9 cellular contexts compared by ENCODE assay signal in genomic region chr16:4537376-4538066, GRCh38. TPM values are rescaled to one million over a fixed set of nuclear protein-coding genes. Genes with fewer than 3 reads are reported as not detected.
A peak's percentile ranks its signal among the peaks of the same experiment; 100 is the strongest.
DNase-seq lines count a peak whose midpoint lies in the region; ATAC-seq and TF ChIP-seq lines count a peak whose summit lies in the region.
"Had no signal": no experiment of that assay in that cellular context is flagged by ENCODE, and none has a peak within 500 bp of the region (broad histone marks: within the 10 kb centered on the region; RNA-seq: fewer than 3 reads in every experiment).

No MANE protein-coding gene starts in this region.

- no peak for TF ChIP-seq POLR2A in Peyer's patch (IDR thresholded peaks at IDR 0.05)

- peaks cover 5% of the 10 kb centered on the region for H3K36me3 Mint-ChIP-seq in natural killer cell treated with Interleukin-12 subunit alpha and Interleukin-12 subunit beta and Interleukin-15 and Interleukin-18, amount 100 ng/mL, for 72 hours

- H3K4me1 ChIP-seq in Peyer's patch: peaks cover 0 to 9% (median 3%) of the 10 kb centered on the region in 4 donors

- H3K27me3 ChIP-seq in Peyer's patch: no peaks in the 10 kb centered on the region

- TF ChIP-seq CTCF in Peyer's patch (IDR thresholded peaks at IDR 0.05): no peak
- TF ChIP-seq CTCF in epithelial cell of proximal tubule (conservative IDR thresholded peaks at IDR 0.05; ENCODE audit: low read depth, low read length): no peak

- H3K4me1 Mint-ChIP-seq in natural killer cell treated with Interleukin-12 subunit alpha and Interleukin-12 subunit beta and Interleukin-15 and Interleukin-18, amount 100 ng/mL, for 72 hours (ENCODE audit: low read depth in 2 of 2): peaks cover 31 to 34% of the 10 kb centered on the region in 2 donors

- no peak for ATAC-seq in natural killer cell treated with Interleukin-12 subunit alpha and Interleukin-12 subunit beta and Interleukin-15 and Interleukin-18, amount 100 ng/mL, for 72 hours
- no peak for ATAC-seq in HG02798 (IDR thresholded peaks at IDR 0.05; ENCODE audit: poor library complexity, unreplicated experiment)
- no peak for ATAC-seq in GM18870 (IDR thresholded peaks at IDR 0.05; ENCODE audit: unreplicated experiment)

- H3K27ac Mint-ChIP-seq in natural killer cell treated with Interleukin-12 subunit alpha and Interleukin-12 subunit beta and Interleukin-15 and Interleukin-18, amount 100 ng/mL, for 72 hours: peak overlapping the region in 1 of 2 donors; percentile 82

- peak overlapping the region; percentile 57; the same call in 1 of the 2 replicates for H3K4me3 ChIP-seq in GM08714 (ENCODE audit: low read length)
- H3K4me3 ChIP-seq in Peyer's patch: peak overlapping the region; percentile 79 to 90 (median 84)
- peak overlapping the region; percentile 81 for H3K4me3 ChIP-seq in epithelial cell of proximal tubule (ENCODE audit: low read depth, low read length)

- H3K4me3 Mint-ChIP-seq in natural killer cell treated with Interleukin-12 subunit alpha and Interleukin-12 subunit beta and Interleukin-15 and Interleukin-18, amount 100 ng/mL, for 72 hours: peak overlapping the region; percentile 76

- no peaks in the 10 kb centered on the region for H3K27me3 Mint-ChIP-seq in natural killer cell treated with Interleukin-12 subunit alpha and Interleukin-12 subunit beta and Interleukin-15 and Interleukin-18, amount 100 ng/mL, for 72 hours

- H3K9me3 ChIP-seq in Peyer's patch: peaks cover 0 to 6% (median 0%) of the 10 kb centered on the region in 4 donors

- H3K27ac ChIP-seq in Peyer's patch: peak overlapping the region; percentile 84 to 95 (median 93)

- H3K36me3 ChIP-seq in Peyer's patch: peaks cover 0 to 8% (median 0%) of the 10 kb centered on the region in 3 donors

- H3K9me3 Mint-ChIP-seq in natural killer cell treated with Interleukin-12 subunit alpha and Interleukin-12 subunit beta and Interleukin-15 and Interleukin-18, amount 100 ng/mL, for 72 hours: no peaks in the 10 kb centered on the region

- DNase-seq in Peyer's patch: peak in 2 of 3 donors; percentile 21 to 57
- DNase-seq in epithelial cell of proximal tubule (ENCODE audit: low read depth): no peak
- DNase-seq in natural killer cell treated with Interleukin-12 subunit alpha and Interleukin-12 subunit beta and Interleukin-15 and Interleukin-18, amount 100 ng/mL, for 72 hours (ENCODE audit: low spot score): no peak
- DNase-seq in HuH-7.5 (ENCODE audit: low spot score): no peak
- no peak for DNase-seq in DMS153 (lab: John Stamatoyannopoulos, UW)

RNA-seq across cellular contexts. Expression of gene CDIP1, which starts 1.1 kb away (rescaled TPM):
- 10 to 100 TPM; 21.5 to 45.0 (median 39.0) TPM for total RNA-seq in Peyer's patch
- total RNA-seq in epithelial cell of proximal tubule: 13.8 and 30.3 TPM in 2 replicates
- 10 to 100 TPM; 24.5 to 28.2 TPM for total RNA-seq in natural killer cell treated with Interleukin-12 subunit alpha and Interleukin-12 subunit beta and Interleukin-15 and Interleukin-18, amount 100 ng/mL, for 72 hours

RNA-seq across cellular contexts. Expression of gene C16orf96, which starts 18.6 kb away (rescaled TPM):
- total RNA-seq in Peyer's patch: not detected
- total RNA-seq in epithelial cell of proximal tubule: not detected in 2 replicates
- not detected for total RNA-seq in natural killer cell treated with Interleukin-12 subunit alpha and Interleukin-12 subunit beta and Interleukin-15 and Interleukin-18, amount 100 ng/mL, for 72 hours
- total RNA-seq: NCI-H460 had no signal

Comparison
In these comparisons a context has a peak if more than half of its experiments do, and no peak if none do; other contexts are left out.
1. DNase-seq: peak in Peyer's patch (2 of 3); none in epithelial cell of proximal tubule (single experiment), natural killer cell treated with Interleukin-12 subunit alpha and Interleukin-12 subunit beta and Interleukin-15 and Interleukin-18, amount 100 ng/mL, for 72 hours (single experiment), HuH-7.5 (single experiment) and DMS153 (single experiment).
2. Peak in every context shown above with its lines, with median percentiles within 50 percentile points of each other: H3K4me3 ChIP-seq.